Comparison of ENCODE assay signal across 14 cellular contexts in the genomic region with DNA sequence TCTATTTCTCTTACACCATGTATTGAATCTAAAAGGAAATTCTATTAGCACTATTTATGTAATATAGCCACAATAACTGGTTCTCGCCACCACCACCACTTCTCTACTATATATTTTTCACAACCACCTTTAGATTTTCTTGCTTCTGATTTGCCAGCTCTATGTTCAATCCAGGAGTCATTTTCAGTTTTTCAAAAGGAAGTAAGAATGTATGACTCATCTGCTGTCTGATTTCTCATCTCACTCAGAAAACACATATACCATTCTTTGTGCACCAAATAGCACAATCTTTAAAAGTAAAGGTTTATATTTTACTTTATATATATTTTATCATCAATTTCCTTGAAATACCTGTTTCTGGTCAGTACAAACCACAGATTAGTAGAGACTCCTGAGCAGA.
DNase-seq lines count a peak whose midpoint lies in the region; ATAC-seq, FAIRE-seq and TF ChIP-seq lines count a peak whose summit lies in the region.
"Had no signal": no experiment of that assay in that cellular context is flagged by ENCODE, and none has a peak within 500 bp of the region (broad histone marks: within the 10 kb centered on the region; RNA-seq: fewer than 3 reads in every experiment).

No MANE protein-coding gene starts in this region.

- POLR2A ChIA-PET in SK-N-SH (lab: Yijun Ruan, JAX) = no interaction called here

- H3K27me3 ChIP-seq in SK-N-SH (ENCODE audit: insufficient read depth) (no peaks in the 10 kb centered on the region), keratinocyte (ENCODE audit: control insufficient read depth, extremely low read depth, insufficient read depth, low read length) (no peaks in the 10 kb centered on the region), psoas muscle (ENCODE audit: insufficient read depth in 3 of 3, low read length in 2 of 3) (no peaks in the 10 kb centered on the region), Karpas-422 (ENCODE audit: low read length) (no peaks in the 10 kb centered on the region)
- H3K27me3 ChIP-seq: Peyer's patch, thyroid gland had no signal

- H3K79me2 ChIP-seq in SK-N-SH (ENCODE audit: insufficient read depth) = no peaks in the 10 kb centered on the region
- H3K79me2 ChIP-seq in keratinocyte (ENCODE audit: control insufficient read depth, insufficient read depth, low read length) = no peaks in the 10 kb centered on the region
- H3K79me2 ChIP-seq in Karpas-422 (ENCODE audit: low read length) = no peaks in the 10 kb centered on the region

- H3K9ac ChIP-seq in SK-N-SH (no peak overlapping the region), keratinocyte (ENCODE audit: control insufficient read depth, extremely low read depth, insufficient read depth, low read length) (no peak overlapping the region), Karpas-422 (ENCODE audit: low read length) (no peak overlapping the region)

- H3K4me1 ChIP-seq in SK-N-SH (ENCODE audit: control insufficient read depth in 1 of 2, insufficient read depth in 2 of 2, low read depth in 1 of 2, low read length in 1 of 2) = no peaks in the 10 kb centered on the region
- H3K4me1 ChIP-seq in keratinocyte (ENCODE audit: control insufficient read depth, extremely low read depth, insufficient read depth, low read length) = peaks cover 3% of the 10 kb centered on the region
- H3K4me1 ChIP-seq in psoas muscle = no peaks in the 10 kb centered on the region
- no peaks in the 10 kb centered on the region for H3K4me1 ChIP-seq in Karpas-422 (ENCODE audit: low read length)
- H3K4me1 ChIP-seq: Peyer's patch, thyroid gland had no signal

- H3K9me2 ChIP-seq in SK-N-SH = no peaks in the 10 kb centered on the region
- H3K9me2 ChIP-seq in Karpas-422 (replicated peaks; ENCODE audit: insufficient read depth, low read length) = no peaks in the 10 kb centered on the region; the same call in 1 of the 2 replicates

- no peak for FAIRE-seq in keratinocyte (lab: Jason Lieb, UNC)
- FAIRE-seq: HepG2 had no signal

- TF ChIP-seq EP300 in SK-N-SH (IDR thresholded peaks at IDR 0.05; ENCODE audit: borderline replicate concordance in 1 of 2, low read depth in 1 of 2, low read length in 1 of 2) = no peak

- no peaks in the 10 kb centered on the region for H3K9me1 ChIP-seq in keratinocyte (ENCODE audit: control insufficient read depth, extremely low read depth, insufficient read depth, low read length)

- H4K20me1 ChIP-seq in SK-N-SH (ENCODE audit: insufficient read depth) (no peaks in the 10 kb centered on the region), keratinocyte (ENCODE audit: control insufficient read depth, extremely low read depth, insufficient read depth, low read length) (no peaks in the 10 kb centered on the region), Karpas-422 (ENCODE audit: insufficient read depth, low read depth, low read length) (no peaks in the 10 kb centered on the region)

- H3K9me3 ChIP-seq in SK-N-SH (no peaks in the 10 kb centered on the region), keratinocyte (ENCODE audit: control insufficient read depth, low read depth, low read length) (no peaks in the 10 kb centered on the region), psoas muscle (no peaks in the 10 kb centered on the region), Karpas-422 (ENCODE audit: low read length) (no peaks in the 10 kb centered on the region)
- H3K9me3 ChIP-seq: Peyer's patch, thyroid gland had no signal

- intact Hi-C loops in psoas muscle (cut with DNase I) = no loop called here

- ATAC-seq in SK-N-SH treated with all-trans-retinoic acid at 6 μM for 48 hours = no peak
- ATAC-seq in HG02610 (IDR thresholded peaks at IDR 0.05; ENCODE audit: unreplicated experiment) = peak; percentile 87
- no peak for ATAC-seq in psoas muscle
- ATAC-seq: HepG2 had no signal

- TF ChIP-seq CTCF in SK-N-SH (IDR thresholded peaks at IDR 0.05) = no peak
- no peak for TF ChIP-seq CTCF in keratinocyte (optimal IDR thresholded peaks at IDR 0.05 in 1 of 3, IDR thresholded peaks at IDR 0.05 in 1 of 3, conservative IDR thresholded peaks at IDR 0.05 in 1 of 3; ENCODE audit: extremely low read depth in 1 of 3, insufficient read depth in 2 of 3, low read length in 3 of 3)
- no peak for TF ChIP-seq CTCF in psoas muscle (IDR thresholded peaks at IDR 0.05)

- CTCF ChIA-PET in SK-N-SH (lab: Yijun Ruan, JAX) = no interaction called here

- no peaks in the 10 kb centered on the region for H3K36me3 ChIP-seq in SK-N-SH (replicated peaks in 1 of 2; ENCODE audit: control insufficient read depth in 1 of 2, insufficient read depth in 2 of 2, low read length in 1 of 2)
- H3K36me3 ChIP-seq in keratinocyte (ENCODE audit: control insufficient read depth in 2 of 2, extremely low read depth in 1 of 2, insufficient read depth in 2 of 2, low read length in 2 of 2) = no peaks in the 10 kb centered on the region
- no peaks in the 10 kb centered on the region for H3K36me3 ChIP-seq in psoas muscle (ENCODE audit: insufficient read depth in 1 of 2, low read depth in 1 of 2)
- no peaks in the 10 kb centered on the region for H3K36me3 ChIP-seq in Karpas-422 (ENCODE audit: insufficient read depth, low read length)
- H3K36me3 ChIP-seq: Peyer's patch, thyroid gland had no signal

- H3K4me2 ChIP-seq in SK-N-SH = no peak overlapping the region
- no peak overlapping the region for H3K4me2 ChIP-seq in keratinocyte (ENCODE audit: control insufficient read depth, extremely low read depth, insufficient read depth, low read depth, low read length)
- no peak overlapping the region for H3K4me2 ChIP-seq in Karpas-422 (ENCODE audit: low read depth, low read length, poor library complexity, severe bottlenecking)

- H2AFZ ChIP-seq in SK-N-SH (ENCODE audit: low read depth) (no peak overlapping the region), keratinocyte (ENCODE audit: control insufficient read depth, low read length) (peak overlapping the region; percentile 26), Karpas-422 (ENCODE audit: low read length) (no peak overlapping the region)

- no peak for TF ChIP-seq RAD21 in SK-N-SH (IDR thresholded peaks at IDR 0.05; ENCODE audit: low read length)

- DNase-seq in SK-N-SH (no peak), M059J (ENCODE audit: low read depth) (peak; percentile 46), keratinocyte (ENCODE audit: low read depth, low spot score) (no peak), psoas muscle (no peak), Karpas-422 (no peak), germinal center (ENCODE audit: low spot score) (no peak)
- DNase-seq: 8988T; Peyer's patch; stimulated activated CD4-positive, alpha-beta T cell treated with anti-CD3 and anti-CD28 coated beads, Interleukin-12 subunit alpha, Interleukin-12 subunit beta, amount 100 ng/mL, for 4 hours; thyroid gland had no signal

- dilution Hi-C loops in keratinocyte (cut with MboI; ENCODE audit: extremely low pct_ligation_motif_present, low sequenced_read_pairs) = no loop called here

- H3K4me3 ChIP-seq in SK-N-SH (ENCODE audit: low read depth in 2 of 2, low read length in 1 of 2) (no peak overlapping the region), keratinocyte (ENCODE audit: control insufficient read depth in 2 of 3, extremely low read depth in 1 of 3, insufficient read depth in 2 of 3, low read depth in 1 of 3, low read length in 3 of 3) (no peak overlapping the region), psoas muscle (no peak overlapping the region), Karpas-422 (ENCODE audit: low read length) (no peak overlapping the region)
- H3K4me3 ChIP-seq: Peyer's patch, thyroid gland had no signal

- peaks cover 3% of the 10 kb centered on the region for H3F3A ChIP-seq in SK-N-SH (replicated peaks; ENCODE audit: insufficient read depth)

- H3K27ac ChIP-seq in SK-N-SH (ENCODE audit: low read depth in 2 of 2, low read length in 1 of 2) = no peak overlapping the region
- H3K27ac ChIP-seq in keratinocyte (ENCODE audit: control insufficient read depth, insufficient read depth, low read length) = no peak overlapping the region
- no peak overlapping the region for H3K27ac ChIP-seq in psoas muscle
- H3K27ac ChIP-seq in Karpas-422 (ENCODE audit: low read length) = no peak overlapping the region
- H3K27ac ChIP-seq: epithelial cell of prostate, Peyer's patch, thyroid gland had no signal

- 39% methylated on average over 1 of the region's 1 CpG for WGBS in SK-N-SH (ENCODE audit: low lambda C conversion rate)
- WGBS in psoas muscle, 3 donors = 91 to 95% (median 93%) methylated on average over 1 of the region's 1 CpG

TF ChIP-seq in SK-N-SH, 30 proteins besides CTCF, POLR2A, EP300 and RAD21:
- peak; percentile 23; the same call in 1 of the 2 replicates for TF ChIP-seq FOSL2 (IDR thresholded peaks at IDR 0.05; ENCODE audit: borderline replicate concordance, low read depth)
- TF ChIP-seq FOXJ3 (CRISPR knock-in tag; IDR thresholded peaks at IDR 0.05) = no peak
- no peak for TF ChIP-seq JUND (IDR thresholded peaks at IDR 0.05)

TF ChIP-seq in SK-N-SH treated with all-trans-retinoic acid at 6 μM for 48 hours, 23 proteins besides CTCF, POLR2A, EP300 and RAD21 (continues in another document):
- no peak for TF ChIP-seq ZNF8 (CRISPR knock-in tag; IDR thresholded peaks at IDR 0.05)
- TF ChIP-seq, protein P1, sequence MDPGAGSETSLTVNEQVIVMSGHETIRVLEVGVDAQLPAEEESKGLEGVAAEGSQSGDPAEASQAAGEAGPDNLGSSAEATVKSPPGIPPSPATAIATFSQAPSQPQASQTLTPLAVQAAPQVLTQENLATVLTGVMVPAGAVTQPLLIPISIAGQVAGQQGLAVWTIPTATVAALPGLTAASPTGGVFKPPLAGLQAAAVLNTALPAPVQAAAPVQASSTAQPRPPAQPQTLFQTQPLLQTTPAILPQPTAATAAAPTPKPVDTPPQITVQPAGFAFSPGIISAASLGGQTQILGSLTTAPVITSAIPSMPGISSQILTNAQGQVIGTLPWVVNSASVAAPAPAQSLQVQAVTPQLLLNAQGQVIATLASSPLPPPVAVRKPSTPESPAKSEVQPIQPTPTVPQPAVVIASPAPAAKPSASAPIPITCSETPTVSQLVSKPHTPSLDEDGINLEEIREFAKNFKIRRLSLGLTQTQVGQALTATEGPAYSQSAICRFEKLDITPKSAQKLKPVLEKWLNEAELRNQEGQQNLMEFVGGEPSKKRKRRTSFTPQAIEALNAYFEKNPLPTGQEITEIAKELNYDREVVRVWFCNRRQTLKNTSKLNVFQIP (CRISPR knock-in tag; IDR thresholded peaks at IDR 0.05; ENCODE audit: borderline replicate concordance, low read depth) = no peak
- TF ChIP-seq TCF4 (CRISPR knock-in tag; IDR thresholded peaks at IDR 0.05; ENCODE audit: borderline replicate concordance) = no peak
- TF ChIP-seq ZFP30 (CRISPR knock-in tag; IDR thresholded peaks at IDR 0.05) = no peak
- no peak for TF ChIP-seq ZFP3 (CRISPR knock-in tag; IDR thresholded peaks at IDR 0.05)
- no peak for TF ChIP-seq ZC3H10 (CRISPR knock-in tag; IDR thresholded peaks at IDR 0.05)
- TF ChIP-seq ARNTL (CRISPR knock-in tag; IDR thresholded peaks at IDR 0.05; ENCODE audit: borderline replicate concordance, low read depth) = no peak
- no peak for TF ChIP-seq PPARA (CRISPR knock-in tag; IDR thresholded peaks at IDR 0.05; ENCODE audit: borderline replicate concordance)
